Comparison of ENCODE assay signal across 1 cellular context in the genomic region with DNA sequence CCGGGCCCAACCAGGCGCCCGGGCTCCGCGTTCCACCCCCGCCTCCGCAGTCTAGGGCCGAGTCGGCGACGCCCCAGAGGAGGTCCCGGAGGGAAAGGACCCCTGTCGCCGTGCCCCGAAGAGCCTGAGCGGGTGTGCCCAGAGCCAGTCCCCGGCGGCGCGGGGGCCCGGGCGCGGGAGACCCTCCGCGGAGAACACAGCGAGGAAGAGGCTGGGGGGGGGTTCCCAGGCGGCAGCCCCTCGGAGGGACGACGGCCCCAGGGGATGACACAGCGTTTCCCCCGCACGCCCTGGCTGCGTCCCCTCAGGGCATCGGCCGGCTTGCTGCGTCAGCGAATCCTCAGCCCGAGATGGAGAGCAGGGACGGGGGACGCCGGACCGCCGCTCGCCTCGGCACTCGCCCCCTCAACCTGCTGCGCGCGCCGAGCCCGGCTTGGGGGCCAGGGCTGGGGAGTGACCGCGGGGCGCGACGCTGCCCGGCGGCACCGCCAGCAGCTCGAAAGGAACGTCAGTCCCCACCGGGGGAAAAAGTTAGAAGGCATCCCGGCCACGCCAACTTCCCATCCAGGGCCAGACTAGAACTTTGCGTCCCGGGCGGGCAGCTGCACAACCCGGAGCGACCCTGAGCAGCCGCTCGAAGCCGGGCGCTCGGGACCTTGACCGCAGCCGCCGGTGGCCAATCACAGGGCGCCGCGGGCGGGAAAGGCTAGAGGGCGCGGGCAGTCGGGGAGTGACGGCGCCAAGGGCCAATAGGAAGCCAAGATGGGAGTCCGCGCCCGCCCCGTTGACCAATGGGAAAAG.
TF ChIP-seq lines count a peak whose summit lies in the region.

No MANE protein-coding gene starts in this region.

TF ChIP-seq in K562, 482 proteins besides CTCF, POLR2A, EP300 and RAD21 (continued from another document and continues in another):
- TF ChIP-seq, protein P1, sequence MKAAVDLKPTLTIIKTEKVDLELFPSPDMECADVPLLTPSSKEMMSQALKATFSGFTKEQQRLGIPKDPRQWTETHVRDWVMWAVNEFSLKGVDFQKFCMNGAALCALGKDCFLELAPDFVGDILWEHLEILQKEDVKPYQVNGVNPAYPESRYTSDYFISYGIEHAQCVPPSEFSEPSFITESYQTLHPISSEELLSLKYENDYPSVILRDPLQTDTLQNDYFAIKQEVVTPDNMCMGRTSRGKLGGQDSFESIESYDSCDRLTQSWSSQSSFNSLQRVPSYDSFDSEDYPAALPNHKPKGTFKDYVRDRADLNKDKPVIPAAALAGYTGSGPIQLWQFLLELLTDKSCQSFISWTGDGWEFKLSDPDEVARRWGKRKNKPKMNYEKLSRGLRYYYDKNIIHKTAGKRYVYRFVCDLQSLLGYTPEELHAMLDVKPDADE (conservative IDR thresholded peaks at IDR 0.05; ENCODE audit: control insufficient read depth, low read depth, low read length) = 0 out of 2 replicates have a peak, but pooled peaks have one; percentile 31
- TF ChIP-seq RBM15 (IDR thresholded peaks at IDR 0.05; ENCODE audit: insufficient read depth, low read length) (no peak), NRF1 (conservative IDR thresholded peaks at IDR 0.05 in 1 of 2, IDR thresholded peaks at IDR 0.05 in 1 of 2) (peak; percentile 69 to 76), CREB1 (IDR thresholded peaks at IDR 0.05) (no peak; the same call in 1 of the 2 replicates), CREB1 (CRISPR knock-in tag; IDR thresholded peaks at IDR 0.05) (peak; percentile 14; the same call in 1 of the 2 replicates), FIP1L1 (IDR thresholded peaks at IDR 0.05; ENCODE audit: low read depth, low read length, poor library complexity, severe bottlenecking) (peak; percentile 14), CAMTA2 (CRISPR knock-in tag; conservative IDR thresholded peaks at IDR 0.05) (0 out of 2 replicates have a peak, but pooled peaks have one; percentile 45), L3MBTL2 (IDR thresholded peaks at IDR 0.05) (peak; percentile 46; the same call in 1 of the 2 replicates), PTRF (tag; IDR thresholded peaks at IDR 0.05) (no peak), ZNF79 (CRISPR knock-in tag; IDR thresholded peaks at IDR 0.05; ENCODE audit: low read depth) (no peak), ZNF75A (CRISPR knock-in tag; IDR thresholded peaks at IDR 0.05) (no peak), DACH1 (IDR thresholded peaks at IDR 0.05; ENCODE audit: partially characterized antibody) (no peak), PRMT5 (CRISPR knock-in tag; IDR thresholded peaks at IDR 0.05) (no peak), ZC3H11A (IDR thresholded peaks at IDR 0.05; ENCODE audit: low read depth, low read length) (no peak), CBFA2T3 (IDR thresholded peaks at IDR 0.05) (no peak), RB1 (IDR thresholded peaks at IDR 0.05; ENCODE audit: low read depth) (peak; percentile 28), TEAD4 (IDR thresholded peaks at IDR 0.05; ENCODE audit: low read length) (no peak), TEAD4 (CRISPR knock-in tag; IDR thresholded peaks at IDR 0.05; ENCODE audit: borderline replicate concordance) (no peak), NFIC (IDR thresholded peaks at IDR 0.05) (no peak), RBM39 (optimal IDR thresholded peaks at IDR 0.05; ENCODE audit: low read depth, low read length) (no peak), ATF1 (CRISPR knock-in tag; IDR thresholded peaks at IDR 0.05) (no peak), ATF1 (tag; IDR thresholded peaks at IDR 0.05) (no peak), EP400 (IDR thresholded peaks at IDR 0.05) (no peak; the same call in 1 of the 2 replicates), MTA2 (IDR thresholded peaks at IDR 0.05; ENCODE audit: low read depth) (no peak)
- TF ChIP-seq, protein P2, sequence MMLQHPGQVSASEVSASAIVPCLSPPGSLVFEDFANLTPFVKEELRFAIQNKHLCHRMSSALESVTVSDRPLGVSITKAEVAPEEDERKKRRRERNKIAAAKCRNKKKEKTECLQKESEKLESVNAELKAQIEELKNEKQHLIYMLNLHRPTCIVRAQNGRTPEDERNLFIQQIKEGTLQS (IDR thresholded peaks at IDR 0.05) = no peak
- TF ChIP-seq, protein P2 (CRISPR knock-in tag; conservative IDR thresholded peaks at IDR 0.05) = no peak
- TF ChIP-seq, protein P3, sequence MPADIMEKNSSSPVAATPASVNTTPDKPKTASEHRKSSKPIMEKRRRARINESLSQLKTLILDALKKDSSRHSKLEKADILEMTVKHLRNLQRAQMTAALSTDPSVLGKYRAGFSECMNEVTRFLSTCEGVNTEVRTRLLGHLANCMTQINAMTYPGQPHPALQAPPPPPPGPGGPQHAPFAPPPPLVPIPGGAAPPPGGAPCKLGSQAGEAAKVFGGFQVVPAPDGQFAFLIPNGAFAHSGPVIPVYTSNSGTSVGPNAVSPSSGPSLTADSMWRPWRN (IDR thresholded peaks at IDR 0.05; ENCODE audit: low read depth) = no peak
- TF ChIP-seq, protein P4, sequence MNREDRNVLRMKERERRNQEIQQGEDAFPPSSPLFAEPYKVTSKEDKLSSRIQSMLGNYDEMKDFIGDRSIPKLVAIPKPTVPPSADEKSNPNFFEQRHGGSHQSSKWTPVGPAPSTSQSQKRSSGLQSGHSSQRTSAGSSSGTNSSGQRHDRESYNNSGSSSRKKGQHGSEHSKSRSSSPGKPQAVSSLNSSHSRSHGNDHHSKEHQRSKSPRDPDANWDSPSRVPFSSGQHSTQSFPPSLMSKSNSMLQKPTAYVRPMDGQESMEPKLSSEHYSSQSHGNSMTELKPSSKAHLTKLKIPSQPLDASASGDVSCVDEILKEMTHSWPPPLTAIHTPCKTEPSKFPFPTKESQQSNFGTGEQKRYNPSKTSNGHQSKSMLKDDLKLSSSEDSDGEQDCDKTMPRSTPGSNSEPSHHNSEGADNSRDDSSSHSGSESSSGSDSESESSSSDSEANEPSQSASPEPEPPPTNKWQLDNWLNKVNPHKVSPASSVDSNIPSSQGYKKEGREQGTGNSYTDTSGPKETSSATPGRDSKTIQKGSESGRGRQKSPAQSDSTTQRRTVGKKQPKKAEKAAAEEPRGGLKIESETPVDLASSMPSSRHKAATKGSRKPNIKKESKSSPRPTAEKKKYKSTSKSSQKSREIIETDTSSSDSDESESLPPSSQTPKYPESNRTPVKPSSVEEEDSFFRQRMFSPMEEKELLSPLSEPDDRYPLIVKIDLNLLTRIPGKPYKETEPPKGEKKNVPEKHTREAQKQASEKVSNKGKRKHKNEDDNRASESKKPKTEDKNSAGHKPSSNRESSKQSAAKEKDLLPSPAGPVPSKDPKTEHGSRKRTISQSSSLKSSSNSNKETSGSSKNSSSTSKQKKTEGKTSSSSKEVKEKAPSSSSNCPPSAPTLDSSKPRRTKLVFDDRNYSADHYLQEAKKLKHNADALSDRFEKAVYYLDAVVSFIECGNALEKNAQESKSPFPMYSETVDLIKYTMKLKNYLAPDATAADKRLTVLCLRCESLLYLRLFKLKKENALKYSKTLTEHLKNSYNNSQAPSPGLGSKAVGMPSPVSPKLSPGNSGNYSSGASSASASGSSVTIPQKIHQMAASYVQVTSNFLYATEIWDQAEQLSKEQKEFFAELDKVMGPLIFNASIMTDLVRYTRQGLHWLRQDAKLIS (CRISPR knock-in tag; IDR thresholded peaks at IDR 0.05) = peak; percentile 64; the same call in 1 of the 2 replicates
- TF ChIP-seq, protein P5, sequence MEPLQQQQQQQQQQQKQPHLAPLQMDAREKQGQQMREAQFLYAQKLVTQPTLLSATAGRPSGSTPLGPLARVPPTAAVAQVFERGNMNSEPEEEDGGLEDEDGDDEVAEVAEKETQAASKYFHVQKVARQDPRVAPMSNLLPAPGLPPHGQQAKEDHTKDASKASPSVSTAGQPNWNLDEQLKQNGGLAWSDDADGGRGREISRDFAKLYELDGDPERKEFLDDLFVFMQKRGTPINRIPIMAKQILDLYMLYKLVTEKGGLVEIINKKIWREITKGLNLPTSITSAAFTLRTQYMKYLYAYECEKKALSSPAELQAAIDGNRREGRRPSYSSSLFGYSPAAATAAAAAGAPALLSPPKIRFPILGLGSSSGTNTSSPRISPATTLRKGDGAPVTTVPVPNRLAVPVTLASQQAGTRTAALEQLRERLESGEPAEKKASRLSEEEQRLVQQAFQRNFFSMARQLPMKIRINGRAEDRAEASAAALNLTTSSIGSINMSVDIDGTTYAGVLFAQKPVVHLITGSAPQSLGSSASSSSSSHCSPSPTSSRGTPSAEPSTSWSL (CRISPR knock-in tag; IDR thresholded peaks at IDR 0.05; ENCODE audit: borderline replicate concordance) = no peak
- TF ChIP-seq, protein P6, sequence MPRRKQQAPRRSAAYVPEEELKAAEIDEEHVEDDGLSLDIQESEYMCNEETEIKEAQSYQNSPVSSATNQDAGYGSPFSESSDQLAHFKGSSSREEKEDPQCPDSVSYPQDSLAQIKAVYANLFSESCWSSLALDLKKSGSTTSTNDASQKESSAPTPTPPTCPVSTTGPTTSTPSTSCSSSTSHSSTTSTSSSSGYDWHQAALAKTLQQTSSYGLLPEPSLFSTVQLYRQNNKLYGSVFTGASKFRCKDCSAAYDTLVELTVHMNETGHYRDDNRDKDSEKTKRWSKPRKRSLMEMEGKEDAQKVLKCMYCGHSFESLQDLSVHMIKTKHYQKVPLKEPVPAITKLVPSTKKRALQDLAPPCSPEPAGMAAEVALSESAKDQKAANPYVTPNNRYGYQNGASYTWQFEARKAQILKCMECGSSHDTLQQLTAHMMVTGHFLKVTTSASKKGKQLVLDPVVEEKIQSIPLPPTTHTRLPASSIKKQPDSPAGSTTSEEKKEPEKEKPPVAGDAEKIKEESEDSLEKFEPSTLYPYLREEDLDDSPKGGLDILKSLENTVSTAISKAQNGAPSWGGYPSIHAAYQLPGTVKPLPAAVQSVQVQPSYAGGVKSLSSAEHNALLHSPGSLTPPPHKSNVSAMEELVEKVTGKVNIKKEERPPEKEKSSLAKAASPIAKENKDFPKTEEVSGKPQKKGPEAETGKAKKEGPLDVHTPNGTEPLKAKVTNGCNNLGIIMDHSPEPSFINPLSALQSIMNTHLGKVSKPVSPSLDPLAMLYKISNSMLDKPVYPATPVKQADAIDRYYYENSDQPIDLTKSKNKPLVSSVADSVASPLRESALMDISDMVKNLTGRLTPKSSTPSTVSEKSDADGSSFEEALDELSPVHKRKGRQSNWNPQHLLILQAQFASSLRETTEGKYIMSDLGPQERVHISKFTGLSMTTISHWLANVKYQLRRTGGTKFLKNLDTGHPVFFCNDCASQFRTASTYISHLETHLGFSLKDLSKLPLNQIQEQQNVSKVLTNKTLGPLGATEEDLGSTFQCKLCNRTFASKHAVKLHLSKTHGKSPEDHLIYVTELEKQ (CRISPR knock-in tag; IDR thresholded peaks at IDR 0.05) = no peak
- TF ChIP-seq, protein P7, sequence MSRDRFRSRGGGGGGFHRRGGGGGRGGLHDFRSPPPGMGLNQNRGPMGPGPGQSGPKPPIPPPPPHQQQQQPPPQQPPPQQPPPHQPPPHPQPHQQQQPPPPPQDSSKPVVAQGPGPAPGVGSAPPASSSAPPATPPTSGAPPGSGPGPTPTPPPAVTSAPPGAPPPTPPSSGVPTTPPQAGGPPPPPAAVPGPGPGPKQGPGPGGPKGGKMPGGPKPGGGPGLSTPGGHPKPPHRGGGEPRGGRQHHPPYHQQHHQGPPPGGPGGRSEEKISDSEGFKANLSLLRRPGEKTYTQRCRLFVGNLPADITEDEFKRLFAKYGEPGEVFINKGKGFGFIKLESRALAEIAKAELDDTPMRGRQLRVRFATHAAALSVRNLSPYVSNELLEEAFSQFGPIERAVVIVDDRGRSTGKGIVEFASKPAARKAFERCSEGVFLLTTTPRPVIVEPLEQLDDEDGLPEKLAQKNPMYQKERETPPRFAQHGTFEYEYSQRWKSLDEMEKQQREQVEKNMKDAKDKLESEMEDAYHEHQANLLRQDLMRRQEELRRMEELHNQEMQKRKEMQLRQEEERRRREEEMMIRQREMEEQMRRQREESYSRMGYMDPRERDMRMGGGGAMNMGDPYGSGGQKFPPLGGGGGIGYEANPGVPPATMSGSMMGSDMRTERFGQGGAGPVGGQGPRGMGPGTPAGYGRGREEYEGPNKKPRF (IDR thresholded peaks at IDR 0.05; ENCODE audit: low read depth, low read length) = no peak
